ENCODE assay signal across 9 cellular contexts in the genomic region with DNA sequence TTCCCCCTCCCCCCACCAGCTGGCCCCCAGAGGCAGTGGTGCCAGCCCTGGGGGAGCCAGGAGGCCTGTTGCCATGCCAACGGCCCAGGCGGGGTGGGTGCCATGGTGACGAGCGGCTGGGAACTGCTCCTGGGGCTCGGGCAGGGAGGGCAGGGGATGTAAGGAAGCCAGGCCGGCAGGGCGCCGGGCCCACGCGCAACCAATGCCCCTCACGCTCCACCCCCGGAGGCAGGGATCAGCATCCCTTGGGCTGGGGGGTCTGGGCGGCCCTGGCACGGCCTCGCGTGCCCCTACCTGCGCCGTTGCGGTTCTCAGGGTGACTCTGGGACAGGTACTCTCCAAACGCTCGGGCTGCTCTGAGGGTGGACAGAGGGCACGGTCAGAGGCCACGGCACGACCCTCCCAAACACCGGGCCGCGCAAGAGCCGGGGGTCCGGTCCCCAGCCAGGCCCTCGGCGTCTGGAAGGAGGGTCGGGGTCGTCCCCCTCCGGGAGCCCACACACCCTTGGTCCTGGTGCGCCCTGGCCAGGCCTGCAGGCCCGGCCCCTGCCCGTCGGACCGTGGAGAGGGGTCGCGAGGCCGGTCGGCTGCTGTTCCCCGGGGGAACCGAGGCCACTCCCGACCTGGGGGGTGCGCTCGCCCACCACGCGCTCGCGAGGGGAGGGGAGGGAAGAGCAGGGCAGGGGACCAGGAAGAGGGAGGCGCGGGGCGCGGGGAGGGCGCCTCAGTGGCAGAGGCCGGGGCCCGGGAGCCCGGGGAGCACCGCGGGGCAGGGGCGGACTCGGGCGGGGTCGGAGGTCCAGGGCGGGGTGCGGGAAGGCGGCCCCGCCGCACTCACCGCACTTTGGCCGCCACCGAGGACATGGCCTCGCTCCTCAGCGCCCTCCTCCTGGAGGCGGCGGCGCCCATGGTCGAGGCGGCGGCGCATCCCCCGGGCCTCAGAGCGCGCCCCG. TPM values are rescaled to one million over a fixed set of nuclear protein-coding genes. Genes with fewer than 3 reads are reported as not detected.
DNase-seq lines count a peak whose midpoint lies in the region; ATAC-seq and TF ChIP-seq lines count a peak whose summit lies in the region.
"Had no signal": no experiment of that assay in that cellular context is flagged by ENCODE, and none has a peak within 500 bp of the region (broad histone marks: within the 10 kb centered on the region; RNA-seq: fewer than 3 reads in every experiment).

No MANE protein-coding gene starts in this region.

- H3K27me3 ChIP-seq in NT2/D1 (ENCODE audit: insufficient read depth, insufficient read length) (peaks cover 20% of the 10 kb centered on the region), lower lobe of right lung (ENCODE audit: low read depth) (no peaks in the 10 kb centered on the region), thoracic aorta (replicated peaks; ENCODE audit: insufficient read depth) (no peaks in the 10 kb centered on the region)

- H3K4me3 ChIP-seq in NT2/D1 (ENCODE audit: insufficient read length, low read depth) (peak overlapping the region; percentile 79), coronary artery (peak overlapping the region; percentile 96), lower lobe of right lung (peak overlapping the region; percentile 64), thoracic aorta (peak overlapping the region; percentile 97)

- TF ChIP-seq CTCF in coronary artery (IDR thresholded peaks at IDR 0.05): no peak
- TF ChIP-seq CTCF in lower lobe of right lung (IDR thresholded peaks at IDR 0.05): no peak
- no peak for TF ChIP-seq CTCF in thoracic aorta (IDR thresholded peaks at IDR 0.05)

- H3K9ac ChIP-seq in NT2/D1 (ENCODE audit: insufficient read length, low read depth): peak overlapping the region; percentile 92

- ATAC-seq in GM21717 (IDR thresholded peaks at IDR 0.05; ENCODE audit: unreplicated experiment) (peak; percentile 2), lower lobe of right lung (no peak), thoracic aorta (ENCODE audit: insufficient number of reproducible peaks, low FRiP score, low read depth) (peak; percentile 27), HG03280 (IDR thresholded peaks at IDR 0.05; ENCODE audit: unreplicated experiment) (no peak)

- no peaks in the 10 kb centered on the region for H3K9me3 ChIP-seq in NT2/D1 (ENCODE audit: insufficient read depth, low read length)
- H3K9me3 ChIP-seq in lower lobe of right lung: no peaks in the 10 kb centered on the region
- H3K9me3 ChIP-seq in thoracic aorta: no peaks in the 10 kb centered on the region

- H3K27ac ChIP-seq in coronary artery: peak overlapping the region; percentile 61 to 85
- peak overlapping the region; percentile 69 for H3K27ac ChIP-seq in lower lobe of right lung
- peak overlapping the region; percentile 97 to 99 for H3K27ac ChIP-seq in thoracic aorta

- H3K4me1 ChIP-seq in NT2/D1 (ENCODE audit: insufficient read depth, insufficient read length) (peaks cover 45% of the 10 kb centered on the region), lower lobe of right lung (peaks cover 30% of the 10 kb centered on the region), thoracic aorta (ENCODE audit: control insufficient read depth in 1 of 2, low read depth in 2 of 2) (peaks cover 28 to 51% of the 10 kb centered on the region in 2 donors)

- H3K36me3 ChIP-seq in NT2/D1 (ENCODE audit: insufficient read depth, insufficient read length, low read length): peaks cover 40% of the 10 kb centered on the region
- H3K36me3 ChIP-seq in lower lobe of right lung: no peaks in the 10 kb centered on the region
- H3K36me3 ChIP-seq in thoracic aorta: peaks cover 8% of the 10 kb centered on the region

- DNase-seq in DMS79 treated with DMSO at 0.1 percent for 48 hours (lab: John Stamatoyannopoulos, UW) (peak; percentile 15), NT2/D1 (ENCODE audit: low read depth, low spot score) (no peak), coronary artery (ENCODE audit: low spot score) (no peak), lower lobe of right lung (peak; percentile 57), thoracic aorta (ENCODE audit: low spot score) (no peak)
- no peak for DNase-seq in stimulated activated CD4-positive, alpha-beta T cell treated with anti-CD3 and anti-CD28 coated beads, Interleukin-2, amount 100 ng/mL, for 24 hours

- intact Hi-C loops in lower lobe of right lung (cut with DNase I): no loop called here

RNA-seq across cellular contexts. Expression of gene NSMF, which starts 0.7 kb away (rescaled TPM):
- total RNA-seq in lower lobe of right lung (20.7 TPM), thoracic aorta (100 to 1,000 TPM; 168 to 251 TPM)

RNA-seq across cellular contexts. Expression of gene ENTPD8, which starts 17.3 kb away (rescaled TPM):
- total RNA-seq in lower lobe of right lung (0.15 TPM), thoracic aorta (not detected)
- total RNA-seq: subcutaneous adipose tissue had no signal

RNA-seq across cellular contexts. Expression of gene NOXA1, which starts 35.3 kb away (rescaled TPM):
- 6.9 TPM for total RNA-seq in lower lobe of right lung
- 1 to 10 TPM; 3.5 to 9.6 TPM for total RNA-seq in thoracic aorta

RNA-seq across cellular contexts. Expression of gene EXD3, which starts 35.5 kb away (rescaled TPM):
- total RNA-seq in lower lobe of right lung (25.2 TPM), thoracic aorta (10 to 100 TPM; 22.7 to 29.4 TPM)

Comparison
In these comparisons a context has a peak if more than half of its experiments do, and no peak if none do; other contexts are left out.
1. DNase-seq: peak in DMS79 treated with DMSO at 0.1 percent for 48 hours (single experiment) and lower lobe of right lung (single experiment); none in NT2/D1 (single experiment), coronary artery (single experiment), thoracic aorta (single experiment) and stimulated activated CD4-positive, alpha-beta T cell treated with anti-CD3 and anti-CD28 coated beads, Interleukin-2, amount 100 ng/mL, for 24 hours (0 of 2).
2. ATAC-seq: peak in GM21717 (single experiment) and thoracic aorta (single experiment); none in lower lobe of right lung (0 of 2) and HG03280 (single experiment).
3. Peak in every context shown above with its lines, with median percentiles within 50 percentile points of each other: H3K4me3 ChIP-seq and H3K27ac ChIP-seq.